29 cellular contexts compared by ENCODE assay signal in genomic region chr7:5214641-5215040, GRCh38.
"Had no signal": no experiment of that assay in that cellular context is flagged by ENCODE, and none has a peak within 500 bp of the region (broad histone marks: within the 10 kb centered on the region; RNA-seq: fewer than 3 reads in every experiment).

No MANE protein-coding gene starts in this region.

- H3K4me3 ChIP-seq: adrenal gland, ascending aorta, colonic mucosa, dorsolateral prefrontal cortex, esophagus muscularis mucosa, gastrocnemius medialis, lower lobe of right lung, mucosa of descending colon, skin epidermis, transverse colon, uterus had no signal

- H3K36me3 ChIP-seq: uterus had no signal

- DNase-seq: activated B cell treated with CpG ODN at 0.5 μM for 24 hours; activated CD4-positive, alpha-beta T cell treated with anti-CD3 and anti-CD28 coated beads, Interleukin-2, amount 10 ng/mL, durations not matched to agents 24 days and 14 days; activated CD8-positive, alpha-beta memory T cell treated with anti-CD3 and anti-CD28 coated beads, Interleukin-2, amount 10 ng/mL, durations not matched to agents 7 days and 5 days; activated CD8-positive, alpha-beta T cell treated with anti-CD3 and anti-CD28 coated beads for 36 hours; activated naive CD4-positive, alpha-beta T cell; activated T-cell treated with anti-CD3 and anti-CD28 coated beads for 4 hours; central memory CD4-positive, alpha-beta T cell; colonic mucosa; effector memory CD8-positive, alpha-beta T cell; gastrocnemius medialis; hypothalamus; left colon; lower lobe of right lung; mesendoderm; retina; stimulated activated CD4-positive, alpha-beta T cell treated with anti-CD3 and anti-CD28 coated beads, Interleukin-2, amount 100 ng/mL, for 24 hours; T1000; transverse colon; uterus had no signal

- H3K27me3 ChIP-seq: adrenal gland, ascending aorta, colonic mucosa, dorsolateral prefrontal cortex, esophagus muscularis mucosa, gastrocnemius medialis, transverse colon, uterus had no signal

- H3K4me1 ChIP-seq: adrenal gland, ascending aorta, colonic mucosa, gastrocnemius medialis, lower lobe of right lung, transverse colon had no signal

- H3K9me3 ChIP-seq: adrenal gland, ascending aorta, colonic mucosa, esophagus muscularis mucosa, gastrocnemius medialis, lower lobe of right lung, mucosa of descending colon, transverse colon, uterus had no signal

- H3K27ac ChIP-seq: adrenal gland, ascending aorta, colonic mucosa, dorsolateral prefrontal cortex, esophagus muscularis mucosa, gastrocnemius medialis, lower lobe of right lung, skin epidermis, transverse colon, uterus had no signal

- H3K9me3 Mint-ChIP-seq: activated B cell treated with CpG ODN at 0.5 μM for 24 hours; activated CD4-positive, alpha-beta T cell treated with anti-CD3 and anti-CD28 coated beads, Interleukin-2, amount 10 ng/mL, durations not matched to agents 24 days and 14 days; activated CD8-positive, alpha-beta T cell treated with anti-CD3 and anti-CD28 coated beads for 36 hours; effector memory CD8-positive, alpha-beta T cell; stimulated activated effector memory CD8-positive, alpha-beta T cell treated with anti-CD3 and anti-CD28 coated beads, Interleukin-12 subunit alpha, Interleukin-12 subunit beta, amount 100 ng/mL, for 72 hours; T-helper 1 cell treated with Interleukin-12 subunit alpha and Interleukin-12 subunit beta and Interleukin-4 antibody, amounts not matched to agents 30 μg/mL and 1 μg/mL, for 36 hours had no signal

- H3K27ac Mint-ChIP-seq: activated B cell treated with CpG ODN at 0.5 μM for 24 hours; activated CD4-positive, alpha-beta T cell treated with anti-CD3 and anti-CD28 coated beads, Interleukin-2, amount 10 ng/mL, durations not matched to agents 24 days and 14 days; activated CD8-positive, alpha-beta memory T cell treated with anti-CD3 and anti-CD28 coated beads, Interleukin-2, amount 10 ng/mL, durations not matched to agents 7 days and 5 days; activated CD8-positive, alpha-beta T cell treated with anti-CD3 and anti-CD28 coated beads for 36 hours; activated naive CD8-positive, alpha-beta T cell; progenitor cell of endocrine pancreas; T-helper 1 cell treated with Interleukin-12 subunit alpha and Interleukin-12 subunit beta and Interleukin-4 antibody, amounts not matched to agents 30 μg/mL and 1 μg/mL, for 36 hours had no signal

- H3K27me3 Mint-ChIP-seq: activated B cell treated with CpG ODN at 0.5 μM for 24 hours; activated CD4-positive, alpha-beta T cell treated with anti-CD3 and anti-CD28 coated beads, Interleukin-2, amount 10 ng/mL, durations not matched to agents 24 days and 14 days; activated CD8-positive, alpha-beta memory T cell treated with anti-CD3 and anti-CD28 coated beads, Interleukin-2, amount 10 ng/mL, durations not matched to agents 7 days and 5 days; activated CD8-positive, alpha-beta T cell treated with anti-CD3 and anti-CD28 coated beads for 36 hours; activated naive CD8-positive, alpha-beta T cell; effector memory CD8-positive, alpha-beta T cell; progenitor cell of endocrine pancreas had no signal

- ATAC-seq: activated CD8-positive, alpha-beta memory T cell treated with anti-CD3 and anti-CD28 coated beads, Interleukin-2, amount 10 ng/mL, durations not matched to agents 7 days and 5 days; activated CD8-positive, alpha-beta T cell treated with anti-CD3 and anti-CD28 coated beads for 36 hours; effector memory CD8-positive, alpha-beta T cell; gastrocnemius medialis; left colon; lower lobe of right lung; mucosa of descending colon; stimulated activated effector memory CD8-positive, alpha-beta T cell treated with anti-CD3 and anti-CD28 coated beads, Interleukin-12 subunit alpha, Interleukin-12 subunit beta, amount 100 ng/mL, for 72 hours had no signal

- H3K4me1 Mint-ChIP-seq: activated CD8-positive, alpha-beta memory T cell treated with anti-CD3 and anti-CD28 coated beads, Interleukin-2, amount 10 ng/mL, durations not matched to agents 7 days and 5 days had no signal

- H3K4me3 Mint-ChIP-seq: activated B cell treated with CpG ODN at 0.5 μM for 24 hours; activated CD4-positive, alpha-beta T cell treated with anti-CD3 and anti-CD28 coated beads, Interleukin-2, amount 10 ng/mL, durations not matched to agents 24 days and 14 days; activated CD8-positive, alpha-beta memory T cell treated with anti-CD3 and anti-CD28 coated beads, Interleukin-2, amount 10 ng/mL, durations not matched to agents 7 days and 5 days; activated CD8-positive, alpha-beta T cell treated with anti-CD3 and anti-CD28 coated beads for 36 hours; activated naive CD8-positive, alpha-beta T cell; effector memory CD8-positive, alpha-beta T cell; stimulated activated effector memory CD8-positive, alpha-beta T cell treated with anti-CD3 and anti-CD28 coated beads, Interleukin-12 subunit alpha, Interleukin-12 subunit beta, amount 100 ng/mL, for 72 hours; T-helper 1 cell treated with Interleukin-12 subunit alpha and Interleukin-12 subunit beta and Interleukin-4 antibody, amounts not matched to agents 30 μg/mL and 1 μg/mL, for 36 hours had no signal
